8 cellular contexts compared by ENCODE assay signal in genomic region chr9:113589890-113590289, GRCh38.
DNase-seq lines count a peak whose midpoint lies in the region; ATAC-seq and TF ChIP-seq lines count a peak whose summit lies in the region.

No MANE protein-coding gene starts in this region.

- H4K20me1 ChIP-seq in DOHH2 (ENCODE audit: control insufficient read depth, insufficient read depth, low read depth, low read length) (no peaks in the 10 kb centered on the region), osteoblast (ENCODE audit: insufficient read depth, low read length) (peaks cover 10% of the 10 kb centered on the region)

- peaks cover 18% of the 10 kb centered on the region for H3K4me1 ChIP-seq in DOHH2 (ENCODE audit: control insufficient read depth, low read length)
- H3K4me1 ChIP-seq in osteoblast (ENCODE audit: insufficient read depth, low read length): peaks cover 10% of the 10 kb centered on the region

- H3K36me3 ChIP-seq in DOHH2 (ENCODE audit: control insufficient read depth, low read length): no peaks in the 10 kb centered on the region
- H3K36me3 ChIP-seq in osteoblast (ENCODE audit: insufficient read depth, low read length): peaks cover 9% of the 10 kb centered on the region

- no peaks in the 10 kb centered on the region for H3K9me2 ChIP-seq in DOHH2 (replicated peaks; ENCODE audit: control insufficient read depth, low read length)

- H3K79me2 ChIP-seq in DOHH2 (ENCODE audit: control insufficient read depth, low read length) (no peaks in the 10 kb centered on the region), osteoblast (ENCODE audit: insufficient read depth, low read length) (peaks cover 12% of the 10 kb centered on the region)

- H3K27ac ChIP-seq in DOHH2 (ENCODE audit: low read depth, low read length): no peak overlapping the region
- no peak overlapping the region for H3K27ac ChIP-seq in osteoblast (ENCODE audit: low read depth, low read length)

- peak overlapping the region; percentile 59 for H2AFZ ChIP-seq in osteoblast (ENCODE audit: low read length)

- TF ChIP-seq POLR2A in NB4 (IDR thresholded peaks at IDR 0.05; ENCODE audit: extremely low read depth, insufficient read length): no peak

- H3K4me2 ChIP-seq in DOHH2 (ENCODE audit: low read length) (no peak overlapping the region), osteoblast (ENCODE audit: insufficient read depth, low read length) (no peak overlapping the region)

- peak; percentile 60 for TF ChIP-seq CTCF in DOHH2 (IDR thresholded peaks at IDR 0.05; ENCODE audit: low read depth, low read length, poor library complexity, severe bottlenecking)
- peak; percentile 53 for TF ChIP-seq CTCF in NB4 (IDR thresholded peaks at IDR 0.05; ENCODE audit: low read depth, low read length)
- TF ChIP-seq CTCF in osteoblast (IDR thresholded peaks at IDR 0.05; ENCODE audit: extremely low read depth, low read depth, low read length): peak; percentile 88

- H3K27me3 ChIP-seq in DOHH2 (ENCODE audit: control insufficient read depth, low read length) (no peaks in the 10 kb centered on the region), osteoblast (ENCODE audit: insufficient read depth, low read length) (no peaks in the 10 kb centered on the region)

- H3K4me3 ChIP-seq in DOHH2 (ENCODE audit: low read length) (no peak overlapping the region), NB4 (ENCODE audit: low read depth, low read length) (no peak overlapping the region), osteoblast (ENCODE audit: insufficient read depth, low read length) (no peak overlapping the region)

- ATAC-seq in HG03378 (IDR thresholded peaks at IDR 0.05; ENCODE audit: unreplicated experiment): no peak

- H3F3A ChIP-seq in DOHH2 (ENCODE audit: control insufficient read depth, insufficient read depth): no peaks in the 10 kb centered on the region

- no peaks in the 10 kb centered on the region for H3K9me3 ChIP-seq in DOHH2 (ENCODE audit: control insufficient read depth, insufficient read depth, low read length)
- H3K9me3 ChIP-seq in osteoblast (ENCODE audit: low read depth, low read length): no peaks in the 10 kb centered on the region

- DNase-seq in NB4 (ENCODE audit: low read depth) (peak; percentile 63), dermis blood vessel endothelial cell (peak; percentile 88), osteoblast (ENCODE audit: insufficient read length, low spot score, missing footprints) (peak; percentile 83), SKM-1 treated with dmso at 0.1 percent for 144 hours (lab: John Stamatoyannopoulos, UW; ENCODE audit: unreplicated experiment) (no peak), islet precursor cell (no peak)
- DNase-seq in activated effector memory CD4-positive, alpha-beta T cell treated with Interleukin-2 at 50 U/mL for 16 hours: no peak

Comparison
In these comparisons a context has a peak if more than half of its experiments do, and no peak if none do; other contexts are left out.
1. DNase-seq: peak in NB4 (single experiment), dermis blood vessel endothelial cell (single experiment) and osteoblast (single experiment); none in SKM-1 treated with dmso at 0.1 percent for 144 hours (single experiment), islet precursor cell (single experiment) and activated effector memory CD4-positive, alpha-beta T cell treated with Interleukin-2 at 50 U/mL for 16 hours (single experiment).
2. Peak in every context shown above with its lines, with median percentiles within 50 percentile points of each other: CTCF ChIP-seq.